Comparison of ENCODE assay signal across 8 cellular contexts in genomic region chr20:23362392-23363256, GRCh38. TPM values are rescaled to one million over a fixed set of nuclear protein-coding genes. Genes with fewer than 3 reads are reported as not detected.
DNase-seq lines count a peak whose midpoint lies in the region; ATAC-seq and TF ChIP-seq lines count a peak whose summit lies in the region.

No MANE protein-coding gene starts in this region.

- peak overlapping the region; percentile 81 for H2AK5ac ChIP-seq in mesenchymal stem cell (ENCODE audit: low read length, severe bottlenecking)

- H3K27ac ChIP-seq in effector memory CD4-positive, alpha-beta T cell (ENCODE audit: insufficient read depth, low read length, poor library complexity, severe bottlenecking): peak overlapping the region; percentile 88
- H3K27ac ChIP-seq in mesenchymal stem cell (ENCODE audit: low read length, poor library complexity, severe bottlenecking) (peak overlapping the region; percentile 71), transverse colon (peak overlapping the region; percentile 98 to 100 (median 99))

- H3K14ac ChIP-seq in mesenchymal stem cell (ENCODE audit: low read length in 2 of 2): peak overlapping the region in 1 of 2 experiments; percentile 68

- H3K4me2 ChIP-seq in mesenchymal stem cell (ENCODE audit: low read length, poor library complexity, severe bottlenecking): peak overlapping the region; percentile 99

- H2AFZ ChIP-seq in mesenchymal stem cell (ENCODE audit: low read depth, low read length): peak overlapping the region; percentile 88

- H3K27me3 ChIP-seq in BE2C: no peaks in the 10 kb centered on the region
- no peaks in the 10 kb centered on the region for H3K27me3 ChIP-seq in effector memory CD4-positive, alpha-beta T cell (replicated peaks; ENCODE audit: control insufficient read depth, insufficient read depth, low read length, poor library complexity, severe bottlenecking)
- no peaks in the 10 kb centered on the region for H3K27me3 ChIP-seq in mesenchymal stem cell (ENCODE audit: control insufficient read depth in 1 of 2, insufficient read depth in 1 of 2, low read length in 2 of 2)
- no peaks in the 10 kb centered on the region for H3K27me3 ChIP-seq in transverse colon

- H2BK12ac ChIP-seq in mesenchymal stem cell (ENCODE audit: low read length in 2 of 2): peak overlapping the region in 1 of 2 experiments; percentile 29

- in situ Hi-C loops in transverse colon (cut with MboI; ENCODE audit: low pct_ligation_motif_present in 1 of 4, low pct_unique_long_range_greater_than_20kb in 1 of 4, low sequenced_read_pairs in 3 of 4): no loop called here

- H3K18ac ChIP-seq in mesenchymal stem cell (ENCODE audit: low read depth in 1 of 2, low read length in 2 of 2): peak overlapping the region; percentile 84 to 96

- TF ChIP-seq POLR2A in transverse colon (IDR thresholded peaks at IDR 0.05): peak; percentile 8

- no peak for TF ChIP-seq EP300 in transverse colon (IDR thresholded peaks at IDR 0.05; ENCODE audit: low read depth)

- H3K4ac ChIP-seq in mesenchymal stem cell (ENCODE audit: low read depth in 1 of 2, low read length in 2 of 2): peak overlapping the region; percentile 17 to 96

- TF ChIP-seq CTCF in BE2C (IDR thresholded peaks at IDR 0.05; ENCODE audit: low read depth, low read length): no peak
- peak in 1 of 5 experiments; percentile 5 for TF ChIP-seq CTCF in transverse colon (IDR thresholded peaks at IDR 0.05)

- intact Hi-C loops in transverse colon (cut with DNase I; ENCODE audit: low total_unique reads): loop anchor here (10.0 kb wide), 1 partner anchor 52 kb away; no protein-coding TSS in a partner anchor

- WGBS in mesenchymal stem cell: 7% methylated on average over 43 of the region's 50 CpGs
- 6 to 57% methylated on average over 4 to 50 of the region's 50 CpGs for WGBS in transverse colon (ENCODE audit: low coverage in 1 of 2), 2 donors

- ATAC-seq in GM19043 (IDR thresholded peaks at IDR 0.05; ENCODE audit: low read depth, unreplicated experiment) (peak; percentile 6), HG03457 (IDR thresholded peaks at IDR 0.05; ENCODE audit: unreplicated experiment) (peak; percentile 9)

- H2BK15ac ChIP-seq in mesenchymal stem cell (ENCODE audit: low read depth, poor library complexity, severe bottlenecking): peak overlapping the region; percentile 21

- H4K91ac ChIP-seq in mesenchymal stem cell (ENCODE audit: low read length): peak overlapping the region; percentile 84

- H2BK5ac ChIP-seq in mesenchymal stem cell (ENCODE audit: low read depth, low read length, poor library complexity, severe bottlenecking): peak overlapping the region; percentile 86

- H3K23ac ChIP-seq in mesenchymal stem cell (ENCODE audit: low read length in 2 of 2): peak overlapping the region; percentile 91 to 97

- H4K8ac ChIP-seq in mesenchymal stem cell (ENCODE audit: low read length): peak overlapping the region; percentile 59

- H3K9me3 ChIP-seq in BE2C (no peaks in the 10 kb centered on the region), mesenchymal stem cell (ENCODE audit: control insufficient read depth, low read length) (no peaks in the 10 kb centered on the region), transverse colon (no peaks in the 10 kb centered on the region)
- no peaks in the 10 kb centered on the region for H3K9me3 ChIP-seq in effector memory CD4-positive, alpha-beta T cell (ENCODE audit: control insufficient read depth, low read length)

- H2BK120ac ChIP-seq in mesenchymal stem cell (ENCODE audit: low read depth, low read length): peak overlapping the region; percentile 87

- H3K4me1 ChIP-seq in BE2C (0 out of 2 replicates have a peak, but pooled peaks cover 2% of the 10 kb centered on the region), mesenchymal stem cell (ENCODE audit: control insufficient read depth, insufficient read depth, low read depth, low read length) (peaks cover 19% of the 10 kb centered on the region), transverse colon (peaks cover 15 to 61% (median 40%) of the 10 kb centered on the region in 4 donors)
- peaks cover 21% of the 10 kb centered on the region for H3K4me1 ChIP-seq in effector memory CD4-positive, alpha-beta T cell (ENCODE audit: control insufficient read depth, insufficient read depth, low read length, poor library complexity, severe bottlenecking)

- H3K79me1 ChIP-seq in mesenchymal stem cell (replicated peaks; ENCODE audit: low read length, poor library complexity, severe bottlenecking): peaks cover 22% of the 10 kb centered on the region

- H3K36me3 ChIP-seq in BE2C (peaks cover 30% of the 10 kb centered on the region), mesenchymal stem cell (ENCODE audit: control insufficient read depth in 1 of 2, insufficient read depth in 2 of 2, low read depth in 1 of 2, low read length in 2 of 2) (peaks cover 18 to 25% of the 10 kb centered on the region in 2 experiments), transverse colon (peaks cover 0 to 4% (median 0%) of the 10 kb centered on the region in 4 donors)
- H3K36me3 ChIP-seq in effector memory CD4-positive, alpha-beta T cell (ENCODE audit: control insufficient read depth, insufficient read depth, low read length): no peaks in the 10 kb centered on the region

- H3K4me3 ChIP-seq in BE2C (ENCODE audit: low read depth, low read length) (peak overlapping the region; percentile 87), mesenchymal stem cell (ENCODE audit: insufficient read depth in 1 of 2, low read depth in 1 of 2, low read length in 2 of 2) (peak overlapping the region; percentile 91 to 92), transverse colon (peak overlapping the region; percentile 74 to 91 (median 82))
- peak overlapping the region; percentile 87 for H3K4me3 ChIP-seq in effector memory CD4-positive, alpha-beta T cell (ENCODE audit: insufficient read depth, low read depth, low read length, poor library complexity, severe bottlenecking)

- H3K9ac ChIP-seq in mesenchymal stem cell (ENCODE audit: low read length): peak overlapping the region; percentile 93

- peak; percentile 28 for DNase-seq in BE2C
- peak; percentile 55 for DNase-seq in SW480 (ENCODE audit: low spot score)
- DNase-seq in effector memory CD4-positive, alpha-beta T cell: peak in 1 of 3 donors; percentile 9
- peak; percentile 67 for DNase-seq in mesenchymal stem cell
- DNase-seq in transverse colon: peak; percentile 45
- no peak for DNase-seq in NCI-H774 (lab: John Stamatoyannopoulos, UW)

RNA-seq across cellular contexts. Expression of gene GZF1, which starts 0.6 kb away (rescaled TPM):
- 63.6 TPM for polyA plus RNA-seq in BE2C (2012; ENCODE audit: insufficient read depth, insufficient read length, low read depth)
- 5.8 TPM for polyA plus RNA-seq in mesenchymal stem cell (2013, experiment 1 of 2)
- 6.2 TPM for polyA plus RNA-seq in mesenchymal stem cell (2013, experiment 2 of 2)
- 10 to 100 TPM in 2 of 4 donors, 1 to 10 TPM in 2; 4.9 to 23.3 (median 13.3) TPM for total RNA-seq in transverse colon

RNA-seq across cellular contexts. Expression of gene NXT1, which starts 12.0 kb away (rescaled TPM):
- polyA plus RNA-seq in BE2C (2012; ENCODE audit: insufficient read depth, insufficient read length, low read depth): 133 TPM
- polyA plus RNA-seq in mesenchymal stem cell (2013, experiment 1 of 2): 17.2 TPM
- polyA plus RNA-seq in mesenchymal stem cell (2013, experiment 2 of 2): 18.1 TPM
- total RNA-seq in transverse colon: 10 to 100 TPM; 16.5 to 43.4 (median 22.8) TPM

RNA-seq across cellular contexts. Expression of gene NAPB, which starts 58.7 kb away (rescaled TPM):
- polyA plus RNA-seq in BE2C (2012; ENCODE audit: insufficient read depth, insufficient read length, low read depth): 9.0 TPM
- 4.6 TPM for polyA plus RNA-seq in mesenchymal stem cell (2013, experiment 1 of 2)
- polyA plus RNA-seq in mesenchymal stem cell (2013, experiment 2 of 2): 4.0 TPM
- 10 to 100 TPM in 3 of 4 donors, 1 to 10 TPM in 1; 4.0 to 20.5 (median 12.0) TPM for total RNA-seq in transverse colon
